ENCODE assay signal across 8 cellular contexts in the genomic region with DNA sequence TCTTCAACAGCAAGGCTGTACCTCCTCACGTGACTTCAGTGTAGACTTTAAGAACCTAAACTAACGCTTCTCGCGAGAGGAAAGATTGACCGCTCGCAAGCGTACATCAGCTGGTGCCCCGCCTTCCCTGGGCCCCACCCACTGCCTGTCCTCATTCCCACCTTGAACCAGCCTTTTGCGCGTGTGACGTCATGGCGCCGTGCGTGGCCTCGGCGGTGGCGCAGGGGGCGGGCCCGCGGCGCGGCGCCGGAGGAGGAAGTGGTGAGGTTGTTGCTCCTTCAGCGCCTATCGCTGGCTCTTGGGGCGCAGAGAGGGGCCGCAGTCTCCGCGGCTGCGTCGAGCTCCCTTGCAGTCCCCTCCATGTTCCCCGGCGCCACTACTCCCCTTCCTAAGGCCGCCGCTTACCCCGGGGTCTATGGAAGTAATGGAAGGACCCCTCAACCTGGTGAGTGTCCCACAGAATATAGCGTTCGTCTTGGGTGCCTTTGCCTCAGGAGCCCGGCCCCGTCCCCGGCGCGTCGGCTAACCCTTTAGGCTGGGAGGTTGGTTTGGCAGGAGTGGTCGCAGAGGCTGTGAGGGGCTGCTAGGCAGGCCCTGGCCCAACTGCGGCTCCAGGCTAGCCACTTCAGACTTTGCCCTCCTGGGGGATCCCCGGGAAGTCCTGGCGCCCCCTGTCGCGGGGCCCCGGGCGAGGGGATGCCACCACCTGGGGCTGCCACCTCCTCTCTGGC. TPM values are rescaled to one million over a fixed set of nuclear protein-coding genes. Genes with fewer than 3 reads are reported as not detected.
DNase-seq lines count a peak whose midpoint lies in the region; ATAC-seq and TF ChIP-seq lines count a peak whose summit lies in the region.

Gene NRBF2, plus strand, starts transcription at position 273 of the 731 bp plus-strand sequence. Its CDS starts 143 bp downstream, at position 416.

- peaks cover 11% of the 10 kb centered on the region for H3K36me3 Mint-ChIP-seq in activated CD4-positive, alpha-beta T cell treated with anti-CD3 and anti-CD28 coated beads, Interleukin-2, amount 10 ng/mL, durations not matched to agents 7 days and 5 days (ENCODE audit: low read depth)

- DNase-seq in NCI-H526 treated with DMSO at 0.1 percent for 48 hours (lab: John Stamatoyannopoulos, UW) (peak; percentile 87), dedifferentiated amniotic fluid mesenchymal stem cell (ENCODE audit: extremely low spot score) (peak; percentile 98), left lobe of liver (ENCODE audit: low spot score) (peak; percentile 98)
- DNase-seq in activated CD4-positive, alpha-beta T cell treated with anti-CD3 and anti-CD28 coated beads, Interleukin-2, amount 10 ng/mL, durations not matched to agents 7 days and 5 days: peak; percentile 97
- DNase-seq in stimulated activated CD4-positive, alpha-beta T cell treated with anti-CD3 and anti-CD28 coated beads, Interleukin-2, amount 100 ng/mL, for 4 hours (ENCODE audit: low read depth): peak; percentile 96

- H3K27me3 Mint-ChIP-seq in activated CD4-positive, alpha-beta T cell treated with anti-CD3 and anti-CD28 coated beads, Interleukin-2, amount 10 ng/mL, durations not matched to agents 7 days and 5 days: peaks cover 4% of the 10 kb centered on the region

- TF ChIP-seq CTCF in C4-2B (conservative IDR thresholded peaks at IDR 0.05): no peak; the same call in 1 of the 2 replicates

- H3K4me1 Mint-ChIP-seq in activated CD4-positive, alpha-beta T cell treated with anti-CD3 and anti-CD28 coated beads, Interleukin-2, amount 10 ng/mL, durations not matched to agents 7 days and 5 days: peaks cover 43% of the 10 kb centered on the region

- H3K9me3 Mint-ChIP-seq in activated CD4-positive, alpha-beta T cell treated with anti-CD3 and anti-CD28 coated beads, Interleukin-2, amount 10 ng/mL, durations not matched to agents 7 days and 5 days: peaks cover 19% of the 10 kb centered on the region

- POLR2A ChIA-PET in activated CD4-positive, alpha-beta T cell treated with anti-CD3 and anti-CD28 coated beads, Interleukin-2, amount 10 ng/mL, durations not matched to agents 7 days and 5 days (lab: Charles Lee): interaction anchor here (1.0 kb wide), 1 partner anchor 39 kb away, joined by 4 read pairs; no protein-coding TSS in a partner anchor

- ATAC-seq in GM19328 (IDR thresholded peaks at IDR 0.05; ENCODE audit: unreplicated experiment) (peak; percentile 94), HG03520 (IDR thresholded peaks at IDR 0.05; ENCODE audit: unreplicated experiment) (peak; percentile 95), left lobe of liver (peak; percentile 97)

- CTCF ChIA-PET in activated CD4-positive, alpha-beta T cell treated with anti-CD3 and anti-CD28 coated beads, Interleukin-2, amount 10 ng/mL, durations not matched to agents 7 days and 5 days (lab: Charles Lee): interaction anchor here (0.9 to 1.4 kb wide), 6 partner anchors 13 to 315 kb away, joined by 3 to 5 read pairs (median 3); no protein-coding TSS in a partner anchor

- peak within 1 kb of the TSS; percentile 83 for H3K4me3 Mint-ChIP-seq in activated CD4-positive, alpha-beta T cell treated with anti-CD3 and anti-CD28 coated beads, Interleukin-2, amount 10 ng/mL, durations not matched to agents 7 days and 5 days

- H3K27ac Mint-ChIP-seq in activated CD4-positive, alpha-beta T cell treated with anti-CD3 and anti-CD28 coated beads, Interleukin-2, amount 10 ng/mL, durations not matched to agents 7 days and 5 days: peak within 1 kb of the TSS; percentile 97

- H3K27ac ChIP-seq in C4-2B: peak within 1 kb of the TSS; percentile 82

RNA-seq across cellular contexts. Expression of gene NRBF2, which starts in this region (rescaled TPM):
- 10 to 100 TPM; 21.3 to 26.9 TPM for total RNA-seq in activated CD4-positive, alpha-beta T cell treated with anti-CD3 and anti-CD28 coated beads, Interleukin-2, amount 10 ng/mL, durations not matched to agents 7 days and 5 days
- 13.4 TPM for total RNA-seq in left lobe of liver

Comparison
In these comparisons a context has a peak if more than half of its experiments do, and no peak if none do; other contexts are left out.
1. Peak in every context shown above with its lines: DNase-seq, ATAC-seq and H3K27ac ChIP-seq.